In the genomic region with DNA sequence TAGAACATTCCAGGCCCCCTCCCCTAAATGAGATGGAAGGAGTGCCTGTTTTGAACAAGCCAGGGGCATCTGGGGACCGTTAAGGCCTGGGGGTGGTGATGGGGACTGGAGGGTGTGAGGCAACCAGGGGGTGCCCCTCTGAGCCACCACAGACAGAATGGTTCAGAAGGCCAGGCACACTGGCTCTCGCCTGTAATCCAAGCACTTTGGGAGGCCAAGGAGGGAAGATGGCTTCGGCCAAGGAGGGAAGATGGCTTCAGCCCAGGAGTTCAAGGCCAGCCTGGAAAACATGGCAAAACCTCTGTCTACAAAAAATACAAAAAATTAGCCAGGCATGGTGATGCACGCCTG, we compare ENCODE assay signal across 10 cellular contexts. TPM values are rescaled to one million over a fixed set of nuclear protein-coding genes. Genes with fewer than 3 reads are reported as not detected.
A peak's percentile ranks its signal among the peaks of the same experiment; 100 is the strongest.
DNase-seq lines count a peak whose midpoint lies in the region; ATAC-seq and TF ChIP-seq lines count a peak whose summit lies in the region.
"Had no signal": no experiment of that assay in that cellular context is flagged by ENCODE, and none has a peak within 500 bp of the region (broad histone marks: within the 10 kb centered on the region; RNA-seq: fewer than 3 reads in every experiment).

No MANE protein-coding gene starts in this region.

- POLR2A ChIA-PET in activated CD4-positive, alpha-beta T cell treated with anti-CD3 and anti-CD28 coated beads for 36 hours (lab: Charles Lee) = no interaction called here
- POLR2A ChIA-PET in activated CD4-positive, alpha-beta T cell treated with anti-CD3 and anti-CD28 coated beads, Interleukin-2, amount 10 ng/mL, durations not matched to agents 7 days and 5 days (lab: Charles Lee) = no interaction called here

- H3K4me3 ChIP-seq in ascending aorta = peak overlapping the region in 1 of 2 donors; percentile 77
- H3K4me3 ChIP-seq in iPS-15b (ENCODE audit: low read depth, low read length) = peak overlapping the region; percentile 94
- peak overlapping the region; percentile 66 for H3K4me3 ChIP-seq in suprapubic skin
- H3K4me3 ChIP-seq: thyroid gland had no signal

- H3K9me3 ChIP-seq in ascending aorta (no peaks in the 10 kb centered on the region), iPS-15b (ENCODE audit: control insufficient read depth, insufficient read depth, low read length) (no peaks in the 10 kb centered on the region), suprapubic skin (no peaks in the 10 kb centered on the region)
- H3K9me3 ChIP-seq: thyroid gland had no signal

- peaks cover 15% of the 10 kb centered on the region for H3K27me3 Mint-ChIP-seq in activated CD4-positive, alpha-beta T cell treated with anti-CD3 and anti-CD28 coated beads for 36 hours
- H3K27me3 Mint-ChIP-seq in activated CD4-positive, alpha-beta T cell treated with anti-CD3 and anti-CD28 coated beads, Interleukin-2, amount 10 ng/mL, durations not matched to agents 7 days and 5 days = peaks cover 18% of the 10 kb centered on the region

- no peak for TF ChIP-seq POLR2A in suprapubic skin (IDR thresholded peaks at IDR 0.05)

- H3K4me1 ChIP-seq in ascending aorta = peaks cover 7 to 33% of the 10 kb centered on the region in 2 donors
- H3K4me1 ChIP-seq in iPS-15b (ENCODE audit: control insufficient read depth, insufficient read depth, low read length) = peaks cover 23% of the 10 kb centered on the region
- peaks cover 87% of the 10 kb centered on the region for H3K4me1 ChIP-seq in suprapubic skin

- no peak for ATAC-seq in activated CD4-positive, alpha-beta T cell treated with anti-CD3 and anti-CD28 coated beads for 36 hours
- no peak for ATAC-seq in HG03442 (IDR thresholded peaks at IDR 0.05; ENCODE audit: unreplicated experiment)

- no peak for TF ChIP-seq CTCF in ascending aorta (IDR thresholded peaks at IDR 0.05)
- TF ChIP-seq CTCF in suprapubic skin (IDR thresholded peaks at IDR 0.05) = no peak

- 60% methylated on average over 4 of the region's 4 CpGs for WGBS in suprapubic skin

- intact Hi-C loops in activated CD4-positive, alpha-beta T cell treated with anti-CD3 and anti-CD28 coated beads for 36 hours (cut with DNase I, micrococcal nuclease) = no loop called here
- intact Hi-C loops in ascending aorta (cut with DNase I) = loop anchor here (2.0 kb wide), 1 partner anchor 40 kb away; no protein-coding TSS in a partner anchor

- DNase-seq in activated CD4-positive, alpha-beta T cell treated with anti-CD3 and anti-CD28 coated beads for 36 hours = no peak
- no peak for DNase-seq in activated CD4-positive, alpha-beta T cell treated with anti-CD3 and anti-CD28 coated beads, Interleukin-2, amount 10 ng/mL, durations not matched to agents 7 days and 5 days
- DNase-seq in ascending aorta (ENCODE audit: low spot score in 2 of 2) (no peak), suprapubic skin (ENCODE audit: low spot score in 2 of 2) (no peak), midbrain (lab: John Stamatoyannopoulos, UW) (no peak)
- no peak for DNase-seq in stimulated activated naive CD4-positive, alpha-beta T cell treated with Interleukin-2 at 50 U/mL for 16 hours (lab: John Stamatoyannopoulos, UW)
- DNase-seq: NCI-H82, thyroid gland had no signal

- CTCF ChIA-PET in activated CD4-positive, alpha-beta T cell treated with anti-CD3 and anti-CD28 coated beads for 36 hours (lab: Charles Lee) = interaction anchor here (1.2 kb wide), 2 partner anchors 34 to 37 kb away, joined by 3 to 5 read pairs; no protein-coding TSS in a partner anchor
- CTCF ChIA-PET in activated CD4-positive, alpha-beta T cell treated with anti-CD3 and anti-CD28 coated beads, Interleukin-2, amount 10 ng/mL, durations not matched to agents 7 days and 5 days (lab: Charles Lee) = interaction anchor here (0.7 to 2.2 kb wide), 3 partner anchors 13 to 883 kb away, joined by 3 to 4 read pairs (median 3); no protein-coding TSS in a partner anchor

- peak overlapping the region; percentile 54 for H3K9ac ChIP-seq in iPS-15b (ENCODE audit: low read depth, low read length)

- peak overlapping the region; percentile 68 for H3K4me3 Mint-ChIP-seq in activated CD4-positive, alpha-beta T cell treated with anti-CD3 and anti-CD28 coated beads for 36 hours
- H3K4me3 Mint-ChIP-seq in activated CD4-positive, alpha-beta T cell treated with anti-CD3 and anti-CD28 coated beads, Interleukin-2, amount 10 ng/mL, durations not matched to agents 7 days and 5 days = no peak overlapping the region

- H3K9me3 Mint-ChIP-seq in activated CD4-positive, alpha-beta T cell treated with anti-CD3 and anti-CD28 coated beads for 36 hours (ENCODE audit: low read depth) = no peaks in the 10 kb centered on the region
- H3K9me3 Mint-ChIP-seq in activated CD4-positive, alpha-beta T cell treated with anti-CD3 and anti-CD28 coated beads, Interleukin-2, amount 10 ng/mL, durations not matched to agents 7 days and 5 days = no peaks in the 10 kb centered on the region

- H3K27me3 ChIP-seq in ascending aorta (no peaks in the 10 kb centered on the region), iPS-15b (ENCODE audit: control insufficient read depth, insufficient read depth, low read length) (peaks cover 4% of the 10 kb centered on the region), suprapubic skin (no peaks in the 10 kb centered on the region)
- H3K27me3 ChIP-seq: thyroid gland had no signal

- TF ChIP-seq EP300 in suprapubic skin (IDR thresholded peaks at IDR 0.05) = no peak

- no peak overlapping the region for H3K27ac Mint-ChIP-seq in activated CD4-positive, alpha-beta T cell treated with anti-CD3 and anti-CD28 coated beads for 36 hours
- H3K27ac Mint-ChIP-seq in activated CD4-positive, alpha-beta T cell treated with anti-CD3 and anti-CD28 coated beads, Interleukin-2, amount 10 ng/mL, durations not matched to agents 7 days and 5 days = no peak overlapping the region

- no peaks in the 10 kb centered on the region for H3K36me3 ChIP-seq in ascending aorta
- H3K36me3 ChIP-seq in iPS-15b (ENCODE audit: control insufficient read depth, insufficient read depth, low read length) = peaks cover 15% of the 10 kb centered on the region
- no peaks in the 10 kb centered on the region for H3K36me3 ChIP-seq in suprapubic skin
- H3K36me3 ChIP-seq: thyroid gland had no signal

- peaks cover 22% of the 10 kb centered on the region for H3K4me1 Mint-ChIP-seq in activated CD4-positive, alpha-beta T cell treated with anti-CD3 and anti-CD28 coated beads for 36 hours
- peaks cover 24% of the 10 kb centered on the region for H3K4me1 Mint-ChIP-seq in activated CD4-positive, alpha-beta T cell treated with anti-CD3 and anti-CD28 coated beads, Interleukin-2, amount 10 ng/mL, durations not matched to agents 7 days and 5 days

- H3K27ac ChIP-seq in ascending aorta = peak overlapping the region; percentile 29 to 87
- H3K27ac ChIP-seq in suprapubic skin = no peak overlapping the region

- H3K36me3 Mint-ChIP-seq in activated CD4-positive, alpha-beta T cell treated with anti-CD3 and anti-CD28 coated beads for 36 hours (ENCODE audit: low read depth) = no peaks in the 10 kb centered on the region
- no peaks in the 10 kb centered on the region for H3K36me3 Mint-ChIP-seq in activated CD4-positive, alpha-beta T cell treated with anti-CD3 and anti-CD28 coated beads, Interleukin-2, amount 10 ng/mL, durations not matched to agents 7 days and 5 days (ENCODE audit: low read depth)

RNA-seq across cellular contexts. Expression of gene FSCN1, which starts 4.3 kb away (rescaled TPM):
- total RNA-seq in activated CD4-positive, alpha-beta T cell treated with anti-CD3 and anti-CD28 coated beads for 36 hours = 10 to 100 TPM; 18.5 to 21.0 TPM
- total RNA-seq in activated CD4-positive, alpha-beta T cell treated with anti-CD3 and anti-CD28 coated beads, Interleukin-2, amount 10 ng/mL, durations not matched to agents 7 days and 5 days = 1 to 10 TPM; 4.2 to 4.6 TPM
- 129 TPM for total RNA-seq in ascending aorta
- 10 to 100 TPM; 63.0 to 88.9 (median 73.2) TPM for total RNA-seq in suprapubic skin
